11 cellular contexts compared by ENCODE assay signal in genomic region chr11:3231851-3232744, GRCh38. TPM values are rescaled to one million over a fixed set of nuclear protein-coding genes. Genes with fewer than 3 reads are reported as not detected.
A peak's percentile ranks its signal among the peaks of the same experiment; 100 is the strongest.
DNase-seq lines count a peak whose midpoint lies in the region; ATAC-seq and TF ChIP-seq lines count a peak whose summit lies in the region.
"Had no signal": no experiment of that assay in that cellular context is flagged by ENCODE, and none has a peak within 500 bp of the region (broad histone marks: within the 10 kb centered on the region; RNA-seq: fewer than 3 reads in every experiment).

Gene MRGPRE (minus strand): TSS chr11:3232417. CDS start chr11:3228799, 3,618 bp downstream.

- H2BK5ac ChIP-seq in mesenchymal stem cell (ENCODE audit: low read depth, low read length, poor library complexity, severe bottlenecking) = no peak within 1 kb of the TSS

- DNase-seq in AG08396 (ENCODE audit: low spot score) (peak; percentile 51), MM.1S (peak; percentile 21), cerebellar cortex (ENCODE audit: low spot score) (peak; percentile 51), mesenchymal stem cell (no peak), OCI-M2 (lab: John Stamatoyannopoulos, UW; ENCODE audit: unreplicated experiment) (no peak), nephron progenitor cell (no peak)
- DNase-seq in NK-92 treated with Interleukin-12 subunit alpha and Interleukin-12 subunit beta, amount 100 ng/mL, for 24 hours (lab: John Stamatoyannopoulos, UW) = no peak
- DNase-seq: T-cell had no signal

- H3K9me3 Mint-ChIP-seq in nephron progenitor cell = no peaks in the 10 kb centered on the region
- H3K9me3 Mint-ChIP-seq in activated T-helper 17 cell treated with anti-CD3 and anti-CD28 coated beads, Interleukin-2, amount 50 U/mL, for 72 hours = no peaks in the 10 kb centered on the region
- H3K9me3 Mint-ChIP-seq: T-cell had no signal

- H3K36me3 ChIP-seq in MM.1S (replicated peaks; ENCODE audit: insufficient read depth, low read length) (no peaks in the 10 kb centered on the region), mesenchymal stem cell (ENCODE audit: control insufficient read depth in 1 of 2, insufficient read depth in 2 of 2, low read depth in 1 of 2, low read length in 2 of 2) (no peaks in the 10 kb centered on the region)

- no peak within 1 kb of the TSS for H3K4ac ChIP-seq in mesenchymal stem cell (ENCODE audit: low read depth in 1 of 2, low read length in 2 of 2)

- no peak within 1 kb of the TSS for H3K14ac ChIP-seq in mesenchymal stem cell (ENCODE audit: low read length in 2 of 2)

- H3K9me3 ChIP-seq in MM.1S (replicated peaks; ENCODE audit: insufficient read depth, low read length) (no peaks in the 10 kb centered on the region), mesenchymal stem cell (ENCODE audit: control insufficient read depth, low read length) (peaks cover 3% of the 10 kb centered on the region)

- H3K4me3 Mint-ChIP-seq in nephron progenitor cell = no peak within 1 kb of the TSS
- no peak within 1 kb of the TSS for H3K4me3 Mint-ChIP-seq in activated T-helper 17 cell treated with anti-CD3 and anti-CD28 coated beads, Interleukin-2, amount 50 U/mL, for 72 hours
- H3K4me3 Mint-ChIP-seq: T-cell had no signal

- peaks cover 3% of the 10 kb centered on the region for H3K4me1 Mint-ChIP-seq in nephron progenitor cell
- H3K4me1 Mint-ChIP-seq in activated T-helper 17 cell treated with anti-CD3 and anti-CD28 coated beads, Interleukin-2, amount 50 U/mL, for 72 hours = no peaks in the 10 kb centered on the region
- H3K4me1 Mint-ChIP-seq: T-cell had no signal

- H3K79me2 ChIP-seq in MM.1S (ENCODE audit: low read length) = no peaks in the 10 kb centered on the region

- no peaks in the 10 kb centered on the region for H4K20me1 ChIP-seq in MM.1S (ENCODE audit: insufficient read depth, low read length)

- no peak for ATAC-seq in activated T-helper 17 cell treated with anti-CD3 and anti-CD28 coated beads, Interleukin-2, amount 50 U/mL, for 72 hours (replicated peaks)

- no peak within 1 kb of the TSS for H2BK120ac ChIP-seq in mesenchymal stem cell (ENCODE audit: low read depth, low read length)

- no peak within 1 kb of the TSS for H3K27ac Mint-ChIP-seq in nephron progenitor cell
- no peak within 1 kb of the TSS for H3K27ac Mint-ChIP-seq in activated T-helper 17 cell treated with anti-CD3 and anti-CD28 coated beads, Interleukin-2, amount 50 U/mL, for 72 hours
- H3K27ac Mint-ChIP-seq: T-cell had no signal

- H3K27ac ChIP-seq in MM.1S (ENCODE audit: low read length) (no peak within 1 kb of the TSS), mesenchymal stem cell (ENCODE audit: low read length, poor library complexity, severe bottlenecking) (no peak within 1 kb of the TSS)

- H2AFZ ChIP-seq in MM.1S (ENCODE audit: low read length) (peak within 1 kb of the TSS; percentile 58), mesenchymal stem cell (ENCODE audit: low read depth, low read length) (no peak within 1 kb of the TSS)

- H3K9ac ChIP-seq in MM.1S (ENCODE audit: low read length) (peak within 1 kb of the TSS; percentile 33; the same call in 1 of the 2 replicates), mesenchymal stem cell (ENCODE audit: low read length) (peak within 1 kb of the TSS; percentile 62)

- no peaks in the 10 kb centered on the region for H3K79me1 ChIP-seq in mesenchymal stem cell (replicated peaks; ENCODE audit: low read length, poor library complexity, severe bottlenecking)

- H2BK12ac ChIP-seq in mesenchymal stem cell (ENCODE audit: low read length in 2 of 2) = no peak within 1 kb of the TSS

- peaks cover 10% of the 10 kb centered on the region for H3K27me3 Mint-ChIP-seq in nephron progenitor cell (ENCODE audit: low read depth, poor library complexity)
- peaks cover 2% of the 10 kb centered on the region for H3K27me3 Mint-ChIP-seq in activated T-helper 17 cell treated with anti-CD3 and anti-CD28 coated beads, Interleukin-2, amount 50 U/mL, for 72 hours

- no peaks in the 10 kb centered on the region for H3K36me3 Mint-ChIP-seq in nephron progenitor cell (ENCODE audit: low read depth)
- no peaks in the 10 kb centered on the region for H3K36me3 Mint-ChIP-seq in activated T-helper 17 cell treated with anti-CD3 and anti-CD28 coated beads, Interleukin-2, amount 50 U/mL, for 72 hours (ENCODE audit: low read depth)
- H3K36me3 Mint-ChIP-seq: T-cell had no signal

- H2AK5ac ChIP-seq in mesenchymal stem cell (ENCODE audit: low read length, severe bottlenecking) = no peak within 1 kb of the TSS

- 86% methylated on average over 39 of the region's 39 CpGs for WGBS in mesenchymal stem cell

- H3K27me3 ChIP-seq in MM.1S (replicated peaks; ENCODE audit: insufficient read depth, low read length) = 0 out of 2 replicates have a peak, but pooled peaks cover 6% of the 10 kb centered on the region
- H3K27me3 ChIP-seq in mesenchymal stem cell (ENCODE audit: control insufficient read depth in 1 of 2, insufficient read depth in 1 of 2, low read length in 2 of 2) = peaks cover 20 to 63% of the 10 kb centered on the region in 2 experiments

- H4K8ac ChIP-seq in mesenchymal stem cell (ENCODE audit: low read length) = no peak within 1 kb of the TSS

- no peak within 1 kb of the TSS for H3K23ac ChIP-seq in mesenchymal stem cell (ENCODE audit: low read length in 2 of 2)

- peak within 1 kb of the TSS; percentile 20; the same call in 1 of the 2 replicates for H3K4me3 ChIP-seq in MM.1S (ENCODE audit: low read length)
- H3K4me3 ChIP-seq in mesenchymal stem cell (ENCODE audit: insufficient read depth in 1 of 2, low read depth in 1 of 2, low read length in 2 of 2) = peak within 1 kb of the TSS; percentile 15 to 63

- no peak within 1 kb of the TSS for H4K91ac ChIP-seq in mesenchymal stem cell (ENCODE audit: low read length)

- no peaks in the 10 kb centered on the region; the same call in 1 of the 2 replicates for H3K4me1 ChIP-seq in MM.1S (ENCODE audit: low read length)
- H3K4me1 ChIP-seq in mesenchymal stem cell (ENCODE audit: control insufficient read depth, insufficient read depth, low read depth, low read length) = no peaks in the 10 kb centered on the region

- H3K4me2 ChIP-seq in MM.1S (ENCODE audit: low read depth, low read length) (peak within 1 kb of the TSS; percentile 52), mesenchymal stem cell (ENCODE audit: low read length, poor library complexity, severe bottlenecking) (no peak within 1 kb of the TSS)

- H3K18ac ChIP-seq in mesenchymal stem cell (ENCODE audit: low read depth in 1 of 2, low read length in 2 of 2) = no peak within 1 kb of the TSS

- H3K9me2 ChIP-seq in MM.1S (replicated peaks; ENCODE audit: insufficient read depth, low read length) = no peaks in the 10 kb centered on the region

- TF ChIP-seq CTCF in MM.1S (IDR thresholded peaks at IDR 0.05; ENCODE audit: low read length) = no peak
- TF ChIP-seq CTCF in nephron progenitor cell (IDR thresholded peaks at IDR 0.05) = no peak

- H2BK15ac ChIP-seq in mesenchymal stem cell (ENCODE audit: low read depth, poor library complexity, severe bottlenecking) = no peak within 1 kb of the TSS

- H3F3A ChIP-seq in MM.1S (ENCODE audit: insufficient read depth, low read length) = no peaks in the 10 kb centered on the region

RNA-seq across cellular contexts. Expression of gene MRGPRE, which starts in this region (rescaled TPM):
- not detected for polyA plus RNA-seq in mesenchymal stem cell (2013, experiment 1 of 2)
- polyA plus RNA-seq in mesenchymal stem cell (2013, experiment 2 of 2) = not detected
- not detected for total RNA-seq in activated T-helper 17 cell treated with anti-CD3 and anti-CD28 coated beads, Interleukin-2, amount 50 U/mL, for 72 hours
- total RNA-seq: lung microvascular endothelial cell, M059J, T-cell had no signal

Comparison
In these comparisons a context has a peak if more than half of its experiments do, and no peak if none do; other contexts are left out.
1. DNase-seq: peak in AG08396 (single experiment), MM.1S (single experiment) and cerebellar cortex (single experiment); none in mesenchymal stem cell (single experiment), OCI-M2 (single experiment), nephron progenitor cell (single experiment) and NK-92 treated with Interleukin-12 subunit alpha and Interleukin-12 subunit beta, amount 100 ng/mL, for 24 hours (single experiment).